Comparison of ENCODE assay signal across 8 cellular contexts in genomic region chr11:57567512-57568329, GRCh38.
DNase-seq lines count a peak whose midpoint lies in the region; ATAC-seq lines count a peak whose summit lies in the region.

TSS of gene UBE2L6 (minus strand) at chr11:57567672. CDS start at chr11:57567611, 61 bp downstream.

- no peaks in the 10 kb centered on the region for H3K36me3 ChIP-seq in mucosa of rectum (ENCODE audit: control insufficient read depth in 2 of 2, insufficient read depth in 2 of 2, low read length in 2 of 2)

- no peaks in the 10 kb centered on the region for H3K27me3 ChIP-seq in mucosa of rectum (ENCODE audit: control insufficient read depth in 2 of 2, insufficient read depth in 2 of 2, low read length in 2 of 2)

- DNase-seq in AG08395 (ENCODE audit: low spot score) (peak; percentile 87), NCI-H748 treated with DMSO at 0.1 percent for 48 hours (lab: John Stamatoyannopoulos, UW) (peak; percentile 59), activated T-cell treated with anti-CD3 and anti-CD28 coated beads for 24 hours (ENCODE audit: low read depth) (peak; percentile 46), epithelial cell of prostate (ENCODE audit: low read depth, low spot score) (no peak)
- peak; percentile 27 to 33 for DNase-seq in stimulated activated CD8-positive, alpha-beta memory T cell treated with anti-CD3 and anti-CD28 coated beads, Interleukin-7, amount 100 ng/mL, for 1 hour (ENCODE audit: low read depth in 2 of 2)

- peaks cover 0 to 15% of the 10 kb centered on the region in 2 donors for H3K4me1 ChIP-seq in mucosa of rectum (ENCODE audit: control insufficient read depth in 2 of 2, insufficient read depth in 2 of 2, low read length in 2 of 2)

- peak within 1 kb of the TSS; percentile 87 to 91 for H3K4me3 ChIP-seq in mucosa of rectum (ENCODE audit: low read length in 2 of 2)

- H3K9me3 ChIP-seq in mucosa of rectum (ENCODE audit: control insufficient read depth in 2 of 2, low read length in 2 of 2): no peaks in the 10 kb centered on the region

- peak; percentile 72 for ATAC-seq in GM18868 (IDR thresholded peaks at IDR 0.05; ENCODE audit: unreplicated experiment)
- peak; percentile 51 for ATAC-seq in HG03097 (IDR thresholded peaks at IDR 0.05; ENCODE audit: low FRiP score, unreplicated experiment)

- H3K9ac ChIP-seq in mucosa of rectum (ENCODE audit: low read depth in 1 of 2, low read length in 2 of 2): peak within 1 kb of the TSS; percentile 79 to 83

- H3K27ac ChIP-seq in epithelial cell of prostate (peak within 1 kb of the TSS; percentile 24), mucosa of rectum (ENCODE audit: low read depth in 2 of 2, low read length in 2 of 2) (peak within 1 kb of the TSS; percentile 83 to 84)
